9 cellular contexts compared by ENCODE assay signal in the genomic region with DNA sequence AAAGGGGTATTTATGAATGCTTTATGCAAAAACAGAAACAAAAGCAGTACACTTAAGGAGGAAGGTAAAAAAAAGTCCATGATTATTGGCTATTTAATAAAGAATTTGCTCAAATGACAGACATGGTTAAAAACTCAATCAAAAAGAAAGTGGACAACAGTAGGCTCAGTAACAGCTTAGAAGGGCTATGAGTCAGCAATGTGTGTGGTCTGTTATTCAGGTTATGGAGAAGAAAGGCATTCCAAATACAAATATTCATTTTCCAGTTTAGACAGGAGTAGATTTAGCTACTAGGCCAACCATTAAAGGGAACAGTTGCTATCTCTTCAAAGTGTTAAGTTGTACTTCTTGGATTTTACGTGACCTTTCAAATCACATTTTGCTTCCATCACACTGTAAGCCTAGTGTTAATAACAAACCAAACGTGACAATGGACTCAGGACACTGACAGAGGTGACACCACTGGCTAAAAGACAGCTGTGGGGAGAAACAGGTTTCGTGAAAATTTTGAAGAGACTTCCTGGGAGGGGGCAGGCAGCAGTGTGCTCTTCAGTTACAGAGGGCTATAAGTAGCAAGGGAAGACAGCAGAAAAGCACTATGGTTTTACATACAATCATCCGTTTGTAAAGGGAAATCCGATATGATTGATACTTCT. TPM values are rescaled to one million over a fixed set of nuclear protein-coding genes. Genes with fewer than 3 reads are reported as not detected.
DNase-seq lines count a peak whose midpoint lies in the region; ATAC-seq, FAIRE-seq and TF ChIP-seq lines count a peak whose summit lies in the region.
"Had no signal": no experiment of that assay in that cellular context is flagged by ENCODE, and none has a peak within 500 bp of the region (broad histone marks: within the 10 kb centered on the region; RNA-seq: fewer than 3 reads in every experiment).

No MANE protein-coding gene starts in this region.

- TF ChIP-seq EP300 in K562 (IDR thresholded peaks at IDR 0.05; ENCODE audit: low read length) (no peak), upper lobe of left lung (IDR thresholded peaks at IDR 0.05) (no peak)

- no peaks in the 10 kb centered on the region for H3K9me1 ChIP-seq in K562 (ENCODE audit: control insufficient read depth, insufficient read depth, low read length)

- no peak overlapping the region for H3K9ac ChIP-seq in K562 (ENCODE audit: insufficient read depth in 1 of 2, low read depth in 2 of 2, low read length in 2 of 2)

- intact Hi-C loops in K562 (cut with micrococcal nuclease) = loop anchor here (10.0 kb wide), 1 partner anchor 127 kb away; no protein-coding TSS in a partner anchor
- intact Hi-C loops in left lung (cut with DNase I) = no loop called here

- no peaks in the 10 kb centered on the region for H3K36me3 ChIP-seq in ACC112 (ENCODE audit: insufficient read depth, low read length)
- H3K36me3 ChIP-seq in K562 (ENCODE audit: control insufficient read depth, insufficient read depth, low read length) = no peaks in the 10 kb centered on the region
- peaks cover 0 to 34% of the 10 kb centered on the region in 2 donors for H3K36me3 ChIP-seq in left lung
- peaks cover 0 to 24% (median 2%) of the 10 kb centered on the region in 4 donors for H3K36me3 ChIP-seq in upper lobe of left lung

- H2AFZ ChIP-seq in ACC112 (ENCODE audit: low read length, unreplicated experiment) (peak overlapping the region; percentile 82), K562 (ENCODE audit: low read depth, low read length) (no peak overlapping the region)

- no peaks in the 10 kb centered on the region for H4K20me1 ChIP-seq in K562 (replicated peaks; ENCODE audit: control insufficient read depth, insufficient read depth, low read length)

- FAIRE-seq in HTR-8/SVneo (lab: Jason Lieb, UNC) (no peak), K562 (lab: Jason Lieb, UNC) (no peak)

- no peaks in the 10 kb centered on the region for H3K9me3 ChIP-seq in K562 (replicated peaks; ENCODE audit: control insufficient read depth, insufficient read depth, low read depth, low read length)
- H3K9me3 ChIP-seq in left lung = no peaks in the 10 kb centered on the region
- H3K9me3 ChIP-seq in upper lobe of left lung = no peaks in the 10 kb centered on the region

- 0% methylated on average over 5 of the region's 5 CpGs for WGBS in K562 (ENCODE audit: insufficient coverage, low coverage, missing lambda C conversion rate)
- 82 to 83% methylated on average over 5 of the region's 5 CpGs for WGBS in upper lobe of left lung, 2 donors

- H3K4me1 ChIP-seq in ACC112 (ENCODE audit: control insufficient read depth, insufficient read depth, low read length, unreplicated experiment) (peaks cover 33% of the 10 kb centered on the region), K562 (replicated peaks in 1 of 2; ENCODE audit: control insufficient read depth in 2 of 2, insufficient read depth in 2 of 2, low read length in 2 of 2) (no peaks in the 10 kb centered on the region), left lung (no peaks in the 10 kb centered on the region), upper lobe of left lung (no peaks in the 10 kb centered on the region)

- no peak for TF ChIP-seq RAD21 in K562 (CRISPR knock-in tag; conservative IDR thresholded peaks at IDR 0.05 in 1 of 2, IDR thresholded peaks at IDR 0.05 in 1 of 2)

- in situ Hi-C loops in K562 (cut with MboI) = no loop called here

- CTCF ChIA-PET in K562 (lab: Yijun Ruan, JAX; ENCODE audit: low intra/inter-chr PET ratio) = interaction anchor here (0.6 kb wide), 1 partner anchor 16 kb away, joined by 3 read pairs; no protein-coding TSS in a partner anchor

- DNase-seq in HTR-8/SVneo (ENCODE audit: insufficient read length, low spot score) = peak; percentile 39
- no peak for DNase-seq in K562 (ENCODE audit: extremely low read depth in 1 of 4, low spot score in 3 of 4)
- no peak for DNase-seq in left lung
- no peak for DNase-seq in epidermal melanocyte (ENCODE audit: insufficient read length, low spot score)
- DNase-seq in upper lobe of left lung = no peak

- H3K27me3 ChIP-seq in ACC112 (ENCODE audit: insufficient read depth, low read length) = no peaks in the 10 kb centered on the region
- H3K27me3 ChIP-seq in K562 (ENCODE audit: control insufficient read depth in 2 of 2, insufficient read depth in 2 of 2, low read length in 2 of 2) = peaks cover 12% of the 10 kb centered on the region in 2 experiments; a peak in 4 of 5 replicates
- H3K27me3 ChIP-seq in left lung = no peaks in the 10 kb centered on the region
- no peaks in the 10 kb centered on the region for H3K27me3 ChIP-seq in upper lobe of left lung

- H3K4me3 ChIP-seq in ACC112 (ENCODE audit: low read depth, low read length) (no peak overlapping the region), K562 (no peak overlapping the region), left lung (no peak overlapping the region), upper lobe of left lung (no peak overlapping the region)

- H3K79me2 ChIP-seq in ACC112 (ENCODE audit: control insufficient read depth, insufficient read depth, low read length, unreplicated experiment) (no peaks in the 10 kb centered on the region), K562 (ENCODE audit: control insufficient read depth, insufficient read depth, low read length) (no peaks in the 10 kb centered on the region)

- no peak for TF ChIP-seq CTCF in K562 (IDR thresholded peaks at IDR 0.05 in 2 of 3, conservative IDR thresholded peaks at IDR 0.05 in 1 of 3; ENCODE audit: insufficient read depth in 2 of 3, low read depth in 1 of 3, low read length in 3 of 3)
- TF ChIP-seq CTCF in left lung (IDR thresholded peaks at IDR 0.05) = no peak
- TF ChIP-seq CTCF in upper lobe of left lung (IDR thresholded peaks at IDR 0.05) = no peak

- BruUV-seq in K562 (replicated peaks; lab: Mats Ljungman, UMichigan) = no TSS peak

- POLR2A ChIA-PET in K562 (lab: Yijun Ruan, JAX) = no interaction called here

- H3K27ac ChIP-seq in ACC112 (ENCODE audit: low read depth, low read length) = peak overlapping the region; percentile 44; the same call in 1 of the 2 replicates
- no peak overlapping the region for H3K27ac ChIP-seq in K562 (ENCODE audit: extremely low read depth, low read depth, low read length)
- no peak overlapping the region for H3K27ac ChIP-seq in left lung
- H3K27ac ChIP-seq in upper lobe of left lung = no peak overlapping the region
- H3K27ac ChIP-seq: C4-2B had no signal

- TF ChIP-seq POLR2A in K562 (conservative IDR thresholded peaks at IDR 0.05) = no peak
- TF ChIP-seq POLR2A in GM18505 (IDR thresholded peaks at IDR 0.05; ENCODE audit: borderline replicate concordance, extremely low read depth, insufficient read depth, insufficient read length) = no peak
- no peak for TF ChIP-seq POLR2A in upper lobe of left lung (IDR thresholded peaks at IDR 0.05)

- ATAC-seq in K562 = no peak
- ATAC-seq in left lung = peak; percentile 75
- no peak for ATAC-seq in HG03439 (IDR thresholded peaks at IDR 0.05; ENCODE audit: unreplicated experiment)
- ATAC-seq in GM18505 (IDR thresholded peaks at IDR 0.05; ENCODE audit: unreplicated experiment) = no peak
- ATAC-seq in upper lobe of left lung (ENCODE audit: low FRiP score in 2 of 2) = no peak

- H3K4me2 ChIP-seq in K562 (ENCODE audit: insufficient read depth, low read length) = no peak overlapping the region

TF ChIP-seq in K562, 482 proteins besides CTCF, POLR2A, EP300 and RAD21:
- TF ChIP-seq NFE2 (IDR thresholded peaks at IDR 0.05; ENCODE audit: low read depth) (0 out of 2 replicates have a peak, but pooled peaks have one; percentile 14), STAG1 (CRISPR knock-in tag; IDR thresholded peaks at IDR 0.05; ENCODE audit: borderline replicate concordance) (no peak)
TF ChIP-seq in K562: peak in this region for 1.

RNA-seq across cellular contexts. Expression of a gene that starts 41.7 kb away (rescaled TPM):
- total RNA-seq in K562 (2011; cell fraction: chromatin; rRNA removed; ENCODE audit: low replicate concordance) = not detected in 2 replicates
- total RNA-seq in K562 (2011; cell fraction: nucleolus; rRNA removed) = not detected in 2 replicates
- total RNA-seq in K562 (2011; cell fraction: nucleoplasm; rRNA removed) = not detected in 2 replicates
- total RNA-seq in K562 (2014; rRNA removed) (not detected in 2 replicates), K562 (2014; rRNA removed; fragmentation: Illumina TruSeq; extraction: Trizol) (0.03 TPM in 1 of 2 replicates, not detected in the other), K562 (2015; rRNA removed; fragmentation: Illumina TruSeq; extraction: Trizol) (not detected in 2 replicates), K562 (2021) (0.24 and 0.45 TPM in 2 replicates), left lung (10 to 100 TPM; 78.3 to 89.2 TPM), upper lobe of left lung (100 to 1,000 TPM in 2 of 6 donors, 10 to 100 TPM in 4; 59.9 to 128 (median 84.5) TPM)
- polyA plus RNA-seq in K562 (2011; rRNA removed) (not detected in 2 replicates), K562 (2014; fragmentation: Illumina TruSeq; extraction: Trizol) (not detected in 2 replicates), K562 (2014; fragmentation: Nextera tagmentation; extraction: Ambion mirVana) (under 1 TPM in 1 of 2 experiments, not detected in 1; 0.01 TPM), K562 (2014; rRNA removed) (not detected in 2 replicates)
- not detected in 2 replicates for polyA plus RNA-seq in K562 (2011; cell fraction: cytosol; rRNA removed)
- polyA plus RNA-seq in K562 (2011; cell fraction: nucleus; rRNA removed) = not detected in 2 replicates
- 0.01 TPM in 1 of 2 replicates, not detected in the other for polyA plus RNA-seq in K562 (2012)
- polyA minus RNA-seq in K562 (2011; rRNA and poly(A)+ RNA removed) = not detected in 2 replicates
- polyA minus RNA-seq in K562 (2011; cell fraction: cytosol; rRNA and poly(A)+ RNA removed) = not detected in 2 replicates
- not detected in 2 replicates for polyA minus RNA-seq in K562 (2011; cell fraction: nucleus; rRNA and poly(A)+ RNA removed)

Comparison
In these comparisons a context has a peak if more than half of its experiments do, and no peak if none do; other contexts are left out.
1. RNA of a gene that starts 41.7 kb away (total RNA-seq): 78.3 to 89.2 TPM in left lung and 59.9 to 128 TPM in upper lobe of left lung; 0.03 to 0.45 TPM in K562; every median in the first group is over 10 times any median in the second.